Comparison of ENCODE assay signal across 15 cellular contexts in genomic region chr15:65578904-65579728, GRCh38. TPM values are rescaled to one million over a fixed set of nuclear protein-coding genes. Genes with fewer than 3 reads are reported as not detected.
DNase-seq lines count a peak whose midpoint lies in the region; ATAC-seq and TF ChIP-seq lines count a peak whose summit lies in the region.
"Had no signal": no experiment of that assay in that cellular context is flagged by ENCODE, and none has a peak within 500 bp of the region (broad histone marks: within the 10 kb centered on the region; RNA-seq: fewer than 3 reads in every experiment).

No MANE protein-coding gene starts in this region.

- H3K4me1 ChIP-seq in sigmoid colon (no peaks in the 10 kb centered on the region), prostate gland (replicated peaks) (no peaks in the 10 kb centered on the region)
- H3K4me1 ChIP-seq: transverse colon had no signal

- no peak for TF ChIP-seq EP300 in sigmoid colon (IDR thresholded peaks at IDR 0.05)

- peaks cover 69% of the 10 kb centered on the region for H3K36me3 Mint-ChIP-seq in activated naive CD4-positive, alpha-beta T cell treated with anti-CD3 and anti-CD28 coated beads, Interleukin-2, amount 10 ng/mL, durations not matched to agents 7 days and 5 days
- H3K36me3 Mint-ChIP-seq in endothelial cell (ENCODE audit: low read depth, unreplicated experiment) (peaks cover 45% of the 10 kb centered on the region), type B pancreatic cell (peaks cover 54% of the 10 kb centered on the region)

- H3K27me3 ChIP-seq in sigmoid colon, result no peaks in the 10 kb centered on the region
- H3K27me3 ChIP-seq in prostate gland (replicated peaks; ENCODE audit: insufficient read depth), result no peaks in the 10 kb centered on the region
- H3K27me3 ChIP-seq: transverse colon had no signal

- peak overlapping the region; percentile 24 for H3K27ac Mint-ChIP-seq in activated naive CD4-positive, alpha-beta T cell treated with anti-CD3 and anti-CD28 coated beads, Interleukin-2, amount 10 ng/mL, durations not matched to agents 7 days and 5 days
- H3K27ac Mint-ChIP-seq in endothelial cell (ENCODE audit: unreplicated experiment) (peak overlapping the region; percentile 85), type B pancreatic cell (peak overlapping the region; percentile 18)
- H3K27ac Mint-ChIP-seq: activated B cell treated with CpG ODN at 0.5 μM for 24 hours had no signal

- H3K4me3 Mint-ChIP-seq in activated naive CD4-positive, alpha-beta T cell treated with anti-CD3 and anti-CD28 coated beads, Interleukin-2, amount 10 ng/mL, durations not matched to agents 7 days and 5 days, result no peak overlapping the region
- H3K4me3 Mint-ChIP-seq in endothelial cell (ENCODE audit: unreplicated experiment), result peak overlapping the region; percentile 65
- H3K4me3 Mint-ChIP-seq in type B pancreatic cell, result no peak overlapping the region
- H3K4me3 Mint-ChIP-seq: activated B cell treated with CpG ODN at 0.5 μM for 24 hours, immature natural killer cell had no signal

- no peak for ATAC-seq in HG02763 (IDR thresholded peaks at IDR 0.05; ENCODE audit: unreplicated experiment)

- H3K4me1 Mint-ChIP-seq in activated naive CD4-positive, alpha-beta T cell treated with anti-CD3 and anti-CD28 coated beads, Interleukin-2, amount 10 ng/mL, durations not matched to agents 7 days and 5 days, result peaks cover 12% of the 10 kb centered on the region
- H3K4me1 Mint-ChIP-seq in endothelial cell (ENCODE audit: unreplicated experiment) (peaks cover 68% of the 10 kb centered on the region), type B pancreatic cell (ENCODE audit: unreplicated experiment) (peaks cover 24% of the 10 kb centered on the region)

- 79 to 84% methylated on average over 8 of the region's 8 CpGs for WGBS in sigmoid colon, 2 donors
- 82% methylated on average over 8 of the region's 8 CpGs for WGBS in prostate gland

- H3K27me3 Mint-ChIP-seq in activated naive CD4-positive, alpha-beta T cell treated with anti-CD3 and anti-CD28 coated beads, Interleukin-2, amount 10 ng/mL, durations not matched to agents 7 days and 5 days, result no peaks in the 10 kb centered on the region
- H3K27me3 Mint-ChIP-seq in endothelial cell (ENCODE audit: unreplicated experiment) (peaks cover 7% of the 10 kb centered on the region), type B pancreatic cell (no peaks in the 10 kb centered on the region)
- H3K27me3 Mint-ChIP-seq: activated B cell treated with CpG ODN at 0.5 μM for 24 hours had no signal

- TF ChIP-seq POLR2A in sigmoid colon (IDR thresholded peaks at IDR 0.05), result no peak
- TF ChIP-seq POLR2A in prostate gland (IDR thresholded peaks at IDR 0.05), result no peak

- no peaks in the 10 kb centered on the region for H3K9me3 Mint-ChIP-seq in activated naive CD4-positive, alpha-beta T cell treated with anti-CD3 and anti-CD28 coated beads, Interleukin-2, amount 10 ng/mL, durations not matched to agents 7 days and 5 days
- no peaks in the 10 kb centered on the region for H3K9me3 Mint-ChIP-seq in endothelial cell (ENCODE audit: unreplicated experiment)
- no peaks in the 10 kb centered on the region for H3K9me3 Mint-ChIP-seq in type B pancreatic cell
- H3K9me3 Mint-ChIP-seq: activated B cell treated with CpG ODN at 0.5 μM for 24 hours, immature natural killer cell had no signal

- H3K4me3 ChIP-seq in sigmoid colon (no peak overlapping the region), prostate gland (no peak overlapping the region)
- H3K4me3 ChIP-seq: transverse colon had no signal

- intact Hi-C loops in sigmoid colon (cut with DNase I), result no loop called here
- intact Hi-C loops in prostate gland (cut with DNase I), result no loop called here

- no peak for DNase-seq in activated naive CD4-positive, alpha-beta T cell treated with anti-CD3 and anti-CD28 coated beads, Interleukin-2, amount 10 ng/mL, durations not matched to agents 7 days and 5 days
- no peak for DNase-seq in activated naive CD4-positive, alpha-beta T cell treated with Interleukin-2 at 50 U/mL for 16 hours
- DNase-seq in endothelial cell (ENCODE audit: low spot score) (peak; percentile 16), type B pancreatic cell (ENCODE audit: extremely low spot score, unreplicated experiment) (no peak), sigmoid colon (no peak), prostate gland (ENCODE audit: low spot score) (no peak)
- DNase-seq: activated B cell treated with CpG ODN at 0.5 μM for 24 hours, cerebellar nuclear complex, immature natural killer cell, NCI-H1436 treated with DMSO at 0.1 percent for 48 hours, NCI-H526, Right ventricle myocardium superior, transverse colon had no signal

- TF ChIP-seq CTCF in VCaP (conservative IDR thresholded peaks at IDR 0.05), result no peak
- no peak for TF ChIP-seq CTCF in endothelial cell (IDR thresholded peaks at IDR 0.05; ENCODE audit: unreplicated experiment)
- no peak for TF ChIP-seq CTCF in type B pancreatic cell (conservative IDR thresholded peaks at IDR 0.05)
- no peak for TF ChIP-seq CTCF in sigmoid colon (IDR thresholded peaks at IDR 0.05)
- TF ChIP-seq CTCF in prostate gland (IDR thresholded peaks at IDR 0.05), result no peak

- 0 out of 2 replicates have a peak overlapping the region, but pooled peaks have one; percentile 4 for H3K27ac ChIP-seq in VCaP
- H3K27ac ChIP-seq in sigmoid colon, result no peak overlapping the region
- H3K27ac ChIP-seq in prostate gland, result no peak overlapping the region
- H3K27ac ChIP-seq: transverse colon had no signal

- CTCF ChIA-PET in activated naive CD4-positive, alpha-beta T cell treated with anti-CD3 and anti-CD28 coated beads, Interleukin-2, amount 10 ng/mL, durations not matched to agents 7 days and 5 days (lab: Charles Lee), result no interaction called here

- H3K36me3 ChIP-seq in sigmoid colon (peaks cover 12 to 95% (median 19%) of the 10 kb centered on the region in 4 donors), prostate gland (no peaks in the 10 kb centered on the region)

- no peaks in the 10 kb centered on the region for H3K9me3 ChIP-seq in sigmoid colon
- H3K9me3 ChIP-seq in prostate gland, result no peaks in the 10 kb centered on the region
- H3K9me3 ChIP-seq: transverse colon had no signal

RNA-seq across cellular contexts. Expression of gene INTS14, which starts 31.8 kb away (rescaled TPM):
- total RNA-seq in endothelial cell (ENCODE audit: unreplicated experiment), result 42.2 TPM
- total RNA-seq in type B pancreatic cell (ENCODE audit: low replicate concordance), result 43.9 and 49.3 TPM in 2 replicates
- total RNA-seq in sigmoid colon, result 10 to 100 TPM; 19.5 to 26.0 (median 24.7) TPM
- 10 to 100 TPM; 16.2 to 29.9 (median 24.0) TPM for polyA plus RNA-seq in sigmoid colon
- total RNA-seq in prostate gland, result 10 to 100 TPM; 39.4 to 55.2 TPM

RNA-seq across cellular contexts. Expression of gene SLC24A1, which starts 42.6 kb away (rescaled TPM):
- total RNA-seq in endothelial cell (ENCODE audit: unreplicated experiment) (20.7 TPM), type B pancreatic cell (ENCODE audit: low replicate concordance) (9.8 and 15.8 TPM in 2 replicates), sigmoid colon (1 to 10 TPM; 3.3 to 4.2 (median 3.9) TPM), prostate gland (10 to 100 TPM in 1 of 2 donors, 1 to 10 TPM in 1; 8.9 to 14.5 TPM)
- polyA plus RNA-seq in sigmoid colon, result 1 to 10 TPM; 4.8 to 6.0 (median 5.4) TPM

RNA-seq across cellular contexts. Expression of gene HACD3, which starts 48.9 kb away (rescaled TPM):
- total RNA-seq in endothelial cell (ENCODE audit: unreplicated experiment) (107 TPM), type B pancreatic cell (ENCODE audit: low replicate concordance) (91.5 and 123 TPM in 2 replicates), sigmoid colon (10 to 100 TPM; 26.3 to 37.2 (median 31.6) TPM), prostate gland (10 to 100 TPM; 41.6 to 91.4 TPM)
- 10 to 100 TPM in 1 of 3 donors, 1 to 10 TPM in 2; 3.0 to 30.9 (median 7.4) TPM for polyA plus RNA-seq in sigmoid colon

Comparison
In these comparisons a context has a peak if more than half of its experiments do, and no peak if none do; other contexts are left out.
1. H3K27ac Mint-ChIP-seq: peak in every context shown above with its lines; median percentile 85 in endothelial cell; 24 in activated naive CD4-positive, alpha-beta T cell treated with anti-CD3 and anti-CD28 coated beads, Interleukin-2, amount 10 ng/mL, durations not matched to agents 7 days and 5 days; 18 in type B pancreatic cell.